In the genomic region with DNA sequence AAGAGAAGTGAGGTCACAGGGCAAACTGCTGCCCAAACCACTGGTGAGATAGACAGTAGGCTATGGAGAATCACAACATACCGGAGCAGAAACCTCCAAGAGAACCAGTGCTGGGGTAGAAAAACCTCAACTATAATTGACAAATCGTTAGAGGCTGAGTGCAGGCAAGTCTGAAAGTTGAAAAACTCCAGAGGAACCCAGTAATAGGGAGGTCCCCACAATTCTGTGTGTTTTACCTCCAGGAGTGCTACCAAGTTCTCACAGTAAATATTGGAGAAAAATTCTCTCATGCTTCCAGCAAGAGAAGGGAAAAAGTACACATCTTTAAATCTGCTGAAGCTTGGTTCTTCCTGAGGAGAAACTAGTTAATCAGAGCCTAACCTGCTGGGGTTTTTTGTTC, we compare ENCODE assay signal across 13 cellular contexts.
"Had no signal": no experiment of that assay in that cellular context is flagged by ENCODE, and none has a peak within 500 bp of the region (broad histone marks: within the 10 kb centered on the region; RNA-seq: fewer than 3 reads in every experiment).

No MANE protein-coding gene starts in this region.

- H3K4me3 Mint-ChIP-seq: activated CD4-positive, alpha-beta T cell treated with anti-CD3 and anti-CD28 coated beads, Interleukin-2, amount 10 ng/mL, durations not matched to agents 7 days and 5 days; T-cell had no signal

- H3K36me3 ChIP-seq: brain microvascular endothelial cell, esophagus muscularis mucosa, tibial artery, uterus, WERI-Rb-1 had no signal

- H3K27ac ChIP-seq: brain microvascular endothelial cell, esophagus muscularis mucosa, tibial artery, uterus, WERI-Rb-1 had no signal

- H3K4me1 ChIP-seq: uterus had no signal

- H3K9me3 ChIP-seq: esophagus muscularis mucosa, tibial artery, uterus had no signal

- DNase-seq: activated CD4-positive, alpha-beta T cell treated with anti-CD3 and anti-CD28 coated beads, Interleukin-2, amount 10 ng/mL, durations not matched to agents 7 days and 5 days; activated effector memory CD4-positive, alpha-beta T cell treated with anti-CD3 and anti-CD28 coated beads, Interleukin-2, amount 50 U/mL, for 16 hours; amniotic stem cell; brain microvascular endothelial cell; head of caudate nucleus; right cardiac atrium; T-cell; uterus; WERI-Rb-1 had no signal

- H3K27ac Mint-ChIP-seq: activated CD4-positive, alpha-beta T cell treated with anti-CD3 and anti-CD28 coated beads, Interleukin-2, amount 10 ng/mL, durations not matched to agents 7 days and 5 days; activated naive CD4-positive, alpha-beta T cell treated with anti-CD3 and anti-CD28 coated beads, Interleukin-2, amount 50 U/mL, for 72 hours; T-cell had no signal

- H3K27me3 Mint-ChIP-seq: T-cell had no signal

- H3K27me3 ChIP-seq: brain microvascular endothelial cell, esophagus muscularis mucosa, tibial artery, uterus had no signal

- H3K4me3 ChIP-seq: esophagus muscularis mucosa, smooth muscle cell, tibial artery, uterus had no signal

- H3K9me3 Mint-ChIP-seq: activated CD4-positive, alpha-beta T cell treated with anti-CD3 and anti-CD28 coated beads, Interleukin-2, amount 10 ng/mL, durations not matched to agents 7 days and 5 days had no signal

- ATAC-seq: activated naive CD4-positive, alpha-beta T cell treated with anti-CD3 and anti-CD28 coated beads, Interleukin-2, amount 50 U/mL, for 72 hours; right cardiac atrium; T-cell had no signal

- H3K4me2 ChIP-seq: smooth muscle cell had no signal

- H3K36me3 Mint-ChIP-seq: activated naive CD4-positive, alpha-beta T cell treated with anti-CD3 and anti-CD28 coated beads, Interleukin-2, amount 50 U/mL, for 72 hours; T-cell had no signal
